ENCODE assay signal across 8 cellular contexts in the genomic region with DNA sequence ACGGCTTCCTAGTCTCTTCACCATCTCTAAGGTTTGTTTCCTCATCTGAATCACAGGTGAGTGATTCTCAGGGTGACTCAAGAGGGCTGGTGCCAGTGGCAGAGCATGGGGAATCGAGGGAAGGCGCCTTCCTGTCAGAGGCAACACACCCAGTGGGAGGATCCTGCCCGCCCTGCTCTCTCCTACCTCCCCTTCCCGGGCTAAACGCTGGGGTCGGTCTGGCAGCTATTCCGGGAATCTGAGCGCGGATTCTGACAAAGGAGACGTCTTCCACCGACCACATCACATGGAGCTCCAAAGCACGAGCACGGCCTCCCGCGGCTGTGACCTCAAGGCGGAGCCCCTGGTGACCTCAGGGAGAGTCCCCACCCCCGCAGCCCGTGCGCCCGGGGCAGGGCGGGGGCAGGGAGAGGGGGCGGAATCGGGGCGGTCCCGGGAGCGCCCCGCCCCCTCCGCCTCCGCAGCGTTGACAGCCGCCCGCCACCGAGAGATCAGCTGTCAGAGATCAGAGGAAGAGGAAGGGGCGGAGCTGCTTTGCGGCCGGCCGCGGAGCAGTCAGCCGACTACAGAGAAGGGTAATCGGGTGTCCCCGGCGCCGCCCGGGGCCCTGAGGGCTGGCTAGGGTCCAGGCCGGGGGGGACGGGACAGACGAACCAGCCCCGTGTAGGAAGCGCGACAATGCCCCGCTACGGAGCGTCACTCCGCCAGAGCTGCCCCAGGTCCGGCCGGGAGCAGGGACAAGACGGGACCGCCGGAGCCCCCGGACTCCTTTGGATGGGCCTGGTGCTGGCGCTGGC.
DNase-seq lines count a peak whose midpoint lies in the region; FAIRE-seq and TF ChIP-seq lines count a peak whose summit lies in the region.

A gene (plus strand): TSS at position 554 of the 797 bp plus-strand sequence. CDS start 125 bp downstream, at position 679.

- peak within 1 kb of the TSS; percentile 98 for H3K27ac Mint-ChIP-seq in nephron progenitor cell
- peak within 1 kb of the TSS; percentile 92 for H3K27ac Mint-ChIP-seq in stimulated activated naive CD8-positive, alpha-beta T cell treated with anti-CD3 and anti-CD28 coated beads, Interleukin-15, Interleukin-2, amounts not matched to agents 100 ng/mL and 50 ng/mL, for 24 hours

- H3K36me3 Mint-ChIP-seq in nephron progenitor cell (ENCODE audit: low read depth) = peaks cover 5% of the 10 kb centered on the region
- peaks cover 8% of the 10 kb centered on the region for H3K36me3 Mint-ChIP-seq in stimulated activated naive CD8-positive, alpha-beta T cell treated with anti-CD3 and anti-CD28 coated beads, Interleukin-15, Interleukin-2, amounts not matched to agents 100 ng/mL and 50 ng/mL, for 24 hours (ENCODE audit: low read depth)

- peak; percentile 88 for DNase-seq in ELR (ENCODE audit: low read depth)
- peak; percentile 98 for DNase-seq in H54 (ENCODE audit: insufficient read length, low spot score)
- peak; percentile 90 for DNase-seq in LoVo (ENCODE audit: low spot score)
- DNase-seq in SIG-M5 (lab: John Stamatoyannopoulos, UW) = peak; percentile 38
- DNase-seq in activated gamma-delta T cell (lab: John Stamatoyannopoulos, UW) = peak; percentile 94
- peak; percentile 81 for DNase-seq in fibroblast of the conjunctiva (ENCODE audit: low read depth)
- peak; percentile 92 for DNase-seq in nephron progenitor cell

- TF ChIP-seq POLR2A in H54 (IDR thresholded peaks at IDR 0.05; ENCODE audit: low read depth, low read length) = peak; percentile 78

- peaks cover 4% of the 10 kb centered on the region for H3K27me3 Mint-ChIP-seq in nephron progenitor cell (ENCODE audit: low read depth, poor library complexity)
- H3K27me3 Mint-ChIP-seq in stimulated activated naive CD8-positive, alpha-beta T cell treated with anti-CD3 and anti-CD28 coated beads, Interleukin-15, Interleukin-2, amounts not matched to agents 100 ng/mL and 50 ng/mL, for 24 hours = no peaks in the 10 kb centered on the region

- TF ChIP-seq CTCF in nephron progenitor cell (IDR thresholded peaks at IDR 0.05) = no peak

- FAIRE-seq in H54 (lab: Jason Lieb, UNC) = peak; percentile 57

- H3K9me3 Mint-ChIP-seq in nephron progenitor cell = no peaks in the 10 kb centered on the region
- H3K9me3 Mint-ChIP-seq in stimulated activated naive CD8-positive, alpha-beta T cell treated with anti-CD3 and anti-CD28 coated beads, Interleukin-15, Interleukin-2, amounts not matched to agents 100 ng/mL and 50 ng/mL, for 24 hours = no peaks in the 10 kb centered on the region

- H3K4me3 Mint-ChIP-seq in nephron progenitor cell = peak within 1 kb of the TSS; percentile 92
- H3K4me3 Mint-ChIP-seq in stimulated activated naive CD8-positive, alpha-beta T cell treated with anti-CD3 and anti-CD28 coated beads, Interleukin-15, Interleukin-2, amounts not matched to agents 100 ng/mL and 50 ng/mL, for 24 hours = peak within 1 kb of the TSS; percentile 84

- peaks cover 28% of the 10 kb centered on the region for H3K4me1 Mint-ChIP-seq in nephron progenitor cell
- H3K4me1 Mint-ChIP-seq in stimulated activated naive CD8-positive, alpha-beta T cell treated with anti-CD3 and anti-CD28 coated beads, Interleukin-15, Interleukin-2, amounts not matched to agents 100 ng/mL and 50 ng/mL, for 24 hours (ENCODE audit: low read depth) = peaks cover 38% of the 10 kb centered on the region

Comparison
In these comparisons a context has a peak if more than half of its experiments do, and no peak if none do; other contexts are left out.
1. Peak in every context shown above with its lines: DNase-seq.
2. DNase-seq: peak in every context shown above with its lines; median percentile 98 in H54; 94 in activated gamma-delta T cell; 92 in nephron progenitor cell; 90 in LoVo; 88 in ELR; 81 in fibroblast of the conjunctiva; 38 in SIG-M5.